ENCODE assay signal across 8 cellular contexts in genomic region chr7:30470163-30470770, GRCh38. TPM values are rescaled to one million over a fixed set of nuclear protein-coding genes. Genes with fewer than 3 reads are reported as not detected.
DNase-seq lines count a peak whose midpoint lies in the region; ATAC-seq and TF ChIP-seq lines count a peak whose summit lies in the region.

No MANE protein-coding gene starts in this region.

- intact Hi-C loops in activated CD4-positive, alpha-beta T cell treated with anti-CD3 and anti-CD28 coated beads, Interleukin-2, amount 10 ng/mL, durations not matched to agents 24 days and 14 days (cut with micrococcal nuclease): loop anchor here (1.0 kb wide), 1 partner anchor 8 kb away; the partner anchor contains the start of gene NOD1
- intact Hi-C loops in colonic mucosa (cut with DNase I): no loop called here

- H3K27ac ChIP-seq in colonic mucosa: peak overlapping the region; percentile 39

- H3K4me1 Mint-ChIP-seq in activated CD4-positive, alpha-beta T cell treated with anti-CD3 and anti-CD28 coated beads, Interleukin-2, amount 10 ng/mL, durations not matched to agents 24 days and 14 days: peaks cover 71% of the 10 kb centered on the region
- peaks cover 52% of the 10 kb centered on the region for H3K4me1 Mint-ChIP-seq in type B pancreatic cell (ENCODE audit: unreplicated experiment)

- H3K36me3 Mint-ChIP-seq in activated CD4-positive, alpha-beta T cell treated with anti-CD3 and anti-CD28 coated beads, Interleukin-2, amount 10 ng/mL, durations not matched to agents 24 days and 14 days (ENCODE audit: low read depth): peaks cover 27% of the 10 kb centered on the region
- peaks cover 3% of the 10 kb centered on the region for H3K36me3 Mint-ChIP-seq in type B pancreatic cell

- peaks cover 10% of the 10 kb centered on the region for H3K4me1 ChIP-seq in colonic mucosa

- H3K4me3 Mint-ChIP-seq in activated CD4-positive, alpha-beta T cell treated with anti-CD3 and anti-CD28 coated beads, Interleukin-2, amount 10 ng/mL, durations not matched to agents 24 days and 14 days: peak overlapping the region; percentile 13
- H3K4me3 Mint-ChIP-seq in type B pancreatic cell: peak overlapping the region; percentile 44

- no peak for DNase-seq in activated CD4-positive, alpha-beta T cell treated with anti-CD3 and anti-CD28 coated beads, Interleukin-2, amount 10 ng/mL, durations not matched to agents 24 days and 14 days
- no peak for DNase-seq in activated CD4-positive, alpha-beta T cell treated with anti-CD3 and anti-CD28 coated beads, Interleukin-2, amount 50 U/mL, for 1 hour
- no peak for DNase-seq in colonic mucosa
- DNase-seq in lung microvascular endothelial cell (ENCODE audit: low read depth in 2 of 2): peak; percentile 46 to 73
- peak; percentile 11 for DNase-seq in type B pancreatic cell (ENCODE audit: extremely low spot score, unreplicated experiment)
- no peak for DNase-seq in NCI-H345 (lab: John Stamatoyannopoulos, UW)
- no peak for DNase-seq in activated gamma-delta T cell (lab: John Stamatoyannopoulos, UW)

- peak overlapping the region; percentile 55 for H3K27ac Mint-ChIP-seq in activated CD4-positive, alpha-beta T cell treated with anti-CD3 and anti-CD28 coated beads, Interleukin-2, amount 10 ng/mL, durations not matched to agents 24 days and 14 days
- peak overlapping the region; percentile 94 for H3K27ac Mint-ChIP-seq in type B pancreatic cell

- no peak overlapping the region for H3K4me3 ChIP-seq in colonic mucosa

- no peaks in the 10 kb centered on the region for H3K9me3 ChIP-seq in colonic mucosa

- ATAC-seq in HG03196 (IDR thresholded peaks at IDR 0.05; ENCODE audit: unreplicated experiment): no peak

- H3K36me3 ChIP-seq in colonic mucosa: no peaks in the 10 kb centered on the region

- H3K9ac ChIP-seq in colonic mucosa (ENCODE audit: low read depth in 2 of 2, low read length in 2 of 2): peak overlapping the region in 1 of 2 donors; percentile 49

- no peaks in the 10 kb centered on the region for H3K27me3 Mint-ChIP-seq in activated CD4-positive, alpha-beta T cell treated with anti-CD3 and anti-CD28 coated beads, Interleukin-2, amount 10 ng/mL, durations not matched to agents 24 days and 14 days
- no peaks in the 10 kb centered on the region for H3K27me3 Mint-ChIP-seq in type B pancreatic cell

- H3K27me3 ChIP-seq in colonic mucosa: no peaks in the 10 kb centered on the region

- H3K9me3 Mint-ChIP-seq in activated CD4-positive, alpha-beta T cell treated with anti-CD3 and anti-CD28 coated beads, Interleukin-2, amount 10 ng/mL, durations not matched to agents 24 days and 14 days: no peaks in the 10 kb centered on the region
- H3K9me3 Mint-ChIP-seq in type B pancreatic cell: no peaks in the 10 kb centered on the region

- TF ChIP-seq CTCF in colonic mucosa (IDR thresholded peaks at IDR 0.05): no peak
- TF ChIP-seq CTCF in type B pancreatic cell (conservative IDR thresholded peaks at IDR 0.05): no peak

RNA-seq across cellular contexts. Expression of gene NOD1, which starts 8.3 kb away (rescaled TPM):
- total RNA-seq in activated CD4-positive, alpha-beta T cell treated with anti-CD3 and anti-CD28 coated beads, Interleukin-2, amount 10 ng/mL, durations not matched to agents 24 days and 14 days: 11.6 and 12.9 TPM in 2 replicates
- total RNA-seq in colonic mucosa (10 to 100 TPM in 1 of 2 donors, 1 to 10 TPM in 1; 9.5 to 14.0 TPM), lung microvascular endothelial cell (17.9 and 22.8 TPM in 2 replicates), type B pancreatic cell (ENCODE audit: low replicate concordance) (10.9 and 11.4 TPM in 2 replicates)

RNA-seq across cellular contexts. Expression of gene GGCT, which starts 34.4 kb away (rescaled TPM):
- 76.1 and 80.3 TPM in 2 replicates for total RNA-seq in activated CD4-positive, alpha-beta T cell treated with anti-CD3 and anti-CD28 coated beads, Interleukin-2, amount 10 ng/mL, durations not matched to agents 24 days and 14 days
- 100 to 1,000 TPM in 1 of 2 donors, 10 to 100 TPM in 1; 42.5 to 103 TPM for total RNA-seq in colonic mucosa
- total RNA-seq in lung microvascular endothelial cell: 22.2 and 26.2 TPM in 2 replicates
- 72.6 and 105 TPM in 2 replicates for total RNA-seq in type B pancreatic cell (ENCODE audit: low replicate concordance)

Comparison
In these comparisons a context has a peak if more than half of its experiments do, and no peak if none do; other contexts are left out.
1. DNase-seq: peak in lung microvascular endothelial cell (2 of 2) and type B pancreatic cell (single experiment); none in activated CD4-positive, alpha-beta T cell treated with anti-CD3 and anti-CD28 coated beads, Interleukin-2, amount 10 ng/mL, durations not matched to agents 24 days and 14 days (single experiment), activated CD4-positive, alpha-beta T cell treated with anti-CD3 and anti-CD28 coated beads, Interleukin-2, amount 50 U/mL, for 1 hour (single experiment), colonic mucosa (single experiment), NCI-H345 (single experiment) and activated gamma-delta T cell (single experiment).